Comparison of ENCODE assay signal across 24 cellular contexts in genomic region chr15:91980502-91981267, GRCh38.
"Had no signal": no experiment of that assay in that cellular context is flagged by ENCODE, and none has a peak within 500 bp of the region (broad histone marks: within the 10 kb centered on the region; RNA-seq: fewer than 3 reads in every experiment).

No MANE protein-coding gene starts in this region.

- H2AFZ ChIP-seq: neural progenitor cell had no signal

- H3K9me3 ChIP-seq: body of pancreas, prostate gland, stomach, upper lobe of left lung had no signal

- H3K9me3 Mint-ChIP-seq: activated CD4-positive, alpha-beta T cell treated with anti-CD3 and anti-CD28 coated beads, Interleukin-2, amount 10 ng/mL, durations not matched to agents 7 days and 5 days; activated T-cell treated with anti-CD3 and anti-CD28 coated beads, Interleukin-2, amount 50 U/mL, for 72 hours; endodermal cell; neural progenitor cell; stimulated activated effector memory CD8-positive, alpha-beta T cell treated with anti-CD3 and anti-CD28 coated beads, Interleukin-12 subunit alpha, Interleukin-12 subunit beta, amount 100 ng/mL, for 72 hours had no signal

- H3K4me3 Mint-ChIP-seq: activated CD4-positive, alpha-beta T cell treated with anti-CD3 and anti-CD28 coated beads, Interleukin-2, amount 10 ng/mL, durations not matched to agents 7 days and 5 days; activated naive CD8-positive, alpha-beta T cell; activated T-cell treated with anti-CD3 and anti-CD28 coated beads, Interleukin-2, amount 50 U/mL, for 72 hours; endodermal cell; naive B cell; neural progenitor cell; stimulated activated effector memory CD8-positive, alpha-beta T cell treated with anti-CD3 and anti-CD28 coated beads, Interleukin-12 subunit alpha, Interleukin-12 subunit beta, amount 100 ng/mL, for 72 hours had no signal

- H3K27ac ChIP-seq: body of pancreas, epithelial cell of prostate, neural progenitor cell, prostate gland, stomach, upper lobe of left lung had no signal

- H3K4me2 ChIP-seq: neural progenitor cell had no signal

- H3K4me1 Mint-ChIP-seq: activated CD4-positive, alpha-beta T cell treated with anti-CD3 and anti-CD28 coated beads, Interleukin-2, amount 10 ng/mL, durations not matched to agents 7 days and 5 days; endodermal cell; naive B cell; neural progenitor cell had no signal

- DNase-seq: activated CD4-positive, alpha-beta T cell treated with anti-CD3 and anti-CD28 coated beads, Interleukin-2, amount 10 ng/mL, durations not matched to agents 7 days and 5 days; activated CD8-positive, alpha-beta memory T cell treated with anti-CD3 and anti-CD28 coated beads for 24 hours; activated gamma-delta T cell; activated T-cell treated with anti-CD3 and anti-CD28 coated beads, Interleukin-2, amount 50 U/mL, for 72 hours; amniotic stem cell; body of pancreas; central memory CD4-positive, alpha-beta T cell; endodermal cell; foreskin fibroblast; hypothalamus; islet precursor cell; mammary epithelial cell; naive B cell; stimulated activated CD4-positive, alpha-beta T cell treated with anti-CD3 and anti-CD28 coated beads, Interleukin-4, amount 100 ng/mL, for 24 hours; stomach; upper lobe of left lung had no signal

- H3K4me3 ChIP-seq: body of pancreas, neural progenitor cell, prostate gland, stomach, upper lobe of left lung had no signal

- H3K27me3 ChIP-seq: body of pancreas, neural progenitor cell, stomach, upper lobe of left lung had no signal

- H3K36me3 Mint-ChIP-seq: activated naive CD8-positive, alpha-beta T cell; naive B cell; neural progenitor cell; stimulated activated effector memory CD8-positive, alpha-beta T cell treated with anti-CD3 and anti-CD28 coated beads, Interleukin-12 subunit alpha, Interleukin-12 subunit beta, amount 100 ng/mL, for 72 hours had no signal

- H3K9ac ChIP-seq: neural progenitor cell had no signal

- ATAC-seq: activated CD4-positive, CD25-positive, alpha-beta regulatory T cell treated with anti-CD3 and anti-CD28 coated beads, Interleukin-2, amount 50 U/mL, for 24 hours; activated T-cell treated with anti-CD3 and anti-CD28 coated beads, Interleukin-2, amount 50 U/mL, for 72 hours; body of pancreas; left lobe of liver; sciatic nerve; stimulated activated effector memory CD8-positive, alpha-beta T cell treated with anti-CD3 and anti-CD28 coated beads, Interleukin-12 subunit alpha, Interleukin-12 subunit beta, amount 100 ng/mL, for 72 hours had no signal

- H3K4me1 ChIP-seq: body of pancreas, neural progenitor cell, prostate gland had no signal

- H3K27ac Mint-ChIP-seq: activated CD4-positive, alpha-beta T cell treated with anti-CD3 and anti-CD28 coated beads, Interleukin-2, amount 10 ng/mL, durations not matched to agents 7 days and 5 days; activated naive CD8-positive, alpha-beta T cell; naive B cell; neural progenitor cell; stimulated activated effector memory CD8-positive, alpha-beta T cell treated with anti-CD3 and anti-CD28 coated beads, Interleukin-12 subunit alpha, Interleukin-12 subunit beta, amount 100 ng/mL, for 72 hours had no signal

- H3K27me3 Mint-ChIP-seq: activated CD4-positive, alpha-beta T cell treated with anti-CD3 and anti-CD28 coated beads, Interleukin-2, amount 10 ng/mL, durations not matched to agents 7 days and 5 days; activated naive CD8-positive, alpha-beta T cell had no signal

- H3K36me3 ChIP-seq: neural progenitor cell, prostate gland, stomach, upper lobe of left lung had no signal
